Comparison of ENCODE assay signal across 18 cellular contexts in the genomic region with DNA sequence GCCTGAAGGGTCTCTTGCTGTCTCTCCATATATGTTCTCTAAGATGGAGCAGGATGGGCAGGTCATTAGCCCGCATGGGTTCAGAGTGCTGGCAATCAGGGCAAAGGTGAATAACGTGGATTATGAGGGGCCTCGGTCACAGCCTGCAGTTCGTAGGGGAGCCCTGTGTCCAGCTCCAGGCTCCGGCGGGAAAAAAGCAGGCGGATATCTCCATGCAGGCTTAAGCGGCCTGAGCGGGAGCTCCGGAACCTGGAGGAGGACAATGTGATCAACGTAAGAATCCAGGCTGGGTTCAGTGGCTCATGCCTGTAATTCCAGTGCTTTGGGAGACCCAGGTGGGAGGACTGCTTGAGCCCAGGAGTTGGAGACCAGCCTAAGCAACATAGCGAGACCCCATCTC.
"Had no signal": no experiment of that assay in that cellular context is flagged by ENCODE, and none has a peak within 500 bp of the region (broad histone marks: within the 10 kb centered on the region; RNA-seq: fewer than 3 reads in every experiment).

No MANE protein-coding gene starts in this region.

- DNase-seq: activated CD4-positive, alpha-beta T cell treated with anti-CD3 and anti-CD28 coated beads, Interleukin-2, amount 10 ng/mL, durations not matched to agents 7 days and 5 days; activated CD8-positive, alpha-beta T cell treated with anti-CD3 and anti-CD28 coated beads, Interleukin-2, amount 10 ng/mL, durations not matched to agents 7 days and 5 days; activated T-cell treated with anti-CD3 and anti-CD28 coated beads, Interleukin-2, amount 50 U/mL, for 72 hours; colonic mucosa; heart left ventricle; naive thymus-derived CD4-positive, alpha-beta T cell; stimulated activated CD4-positive, alpha-beta T cell treated with anti-CD3 and anti-CD28 coated beads, Interleukin-12 subunit alpha, Interleukin-12 subunit beta, amount 100 ng/mL, for 4 hours; stimulated activated CD4-positive, alpha-beta T cell treated with anti-CD3 and anti-CD28 coated beads, Interleukin-2, amount 100 ng/mL, for 24 hours; stimulated activated naive CD4-positive, alpha-beta T cell treated with Interleukin-2 at 50 U/mL for 16 hours; substantia nigra; SW 1271; T-helper 9 cell had no signal

- H3K4me3 ChIP-seq: colonic mucosa, heart left ventricle, tibial artery had no signal

- FAIRE-seq: endometrium, frontal cortex, urothelium cell line had no signal

- H3K27ac Mint-ChIP-seq: activated CD4-positive, alpha-beta T cell treated with anti-CD3 and anti-CD28 coated beads, Interleukin-2, amount 10 ng/mL, durations not matched to agents 7 days and 5 days; activated CD8-positive, alpha-beta T cell treated with anti-CD3 and anti-CD28 coated beads, Interleukin-2, amount 10 ng/mL, durations not matched to agents 7 days and 5 days; activated naive CD4-positive, alpha-beta T cell treated with anti-CD3 and anti-CD28 coated beads, Interleukin-2, amount 50 U/mL, for 24 hours; activated T-cell treated with anti-CD3 and anti-CD28 coated beads, Interleukin-2, amount 50 U/mL, for 72 hours had no signal

- H3K27me3 Mint-ChIP-seq: activated CD4-positive, alpha-beta T cell treated with anti-CD3 and anti-CD28 coated beads, Interleukin-2, amount 10 ng/mL, durations not matched to agents 7 days and 5 days; activated naive CD4-positive, alpha-beta T cell treated with anti-CD3 and anti-CD28 coated beads, Interleukin-2, amount 50 U/mL, for 24 hours; memory B cell; naive thymus-derived CD4-positive, alpha-beta T cell had no signal

- H3K27me3 ChIP-seq: colonic mucosa, heart left ventricle, tibial artery had no signal

- ATAC-seq: activated CD8-positive, alpha-beta T cell treated with anti-CD3 and anti-CD28 coated beads, Interleukin-2, amount 10 ng/mL, durations not matched to agents 7 days and 5 days; activated T-cell treated with anti-CD3 and anti-CD28 coated beads, Interleukin-2, amount 50 U/mL, for 72 hours; heart left ventricle; naive thymus-derived CD4-positive, alpha-beta T cell had no signal

- H3K9me3 ChIP-seq: colonic mucosa, heart left ventricle, tibial artery had no signal

- H3K27ac ChIP-seq: colonic mucosa, heart left ventricle had no signal

- H3K4me3 Mint-ChIP-seq: activated CD4-positive, alpha-beta T cell treated with anti-CD3 and anti-CD28 coated beads, Interleukin-2, amount 10 ng/mL, durations not matched to agents 7 days and 5 days; activated CD8-positive, alpha-beta T cell treated with anti-CD3 and anti-CD28 coated beads, Interleukin-2, amount 10 ng/mL, durations not matched to agents 7 days and 5 days; activated naive CD4-positive, alpha-beta T cell treated with anti-CD3 and anti-CD28 coated beads, Interleukin-2, amount 50 U/mL, for 24 hours; activated T-cell treated with anti-CD3 and anti-CD28 coated beads, Interleukin-2, amount 50 U/mL, for 72 hours; memory B cell had no signal

- H3K9me3 Mint-ChIP-seq: activated CD4-positive, alpha-beta T cell treated with anti-CD3 and anti-CD28 coated beads, Interleukin-2, amount 10 ng/mL, durations not matched to agents 7 days and 5 days; activated naive CD4-positive, alpha-beta T cell treated with anti-CD3 and anti-CD28 coated beads, Interleukin-2, amount 50 U/mL, for 24 hours; activated T-cell treated with anti-CD3 and anti-CD28 coated beads, Interleukin-2, amount 50 U/mL, for 72 hours; memory B cell; naive thymus-derived CD4-positive, alpha-beta T cell had no signal
